14 cellular contexts compared by ENCODE assay signal in the genomic region with DNA sequence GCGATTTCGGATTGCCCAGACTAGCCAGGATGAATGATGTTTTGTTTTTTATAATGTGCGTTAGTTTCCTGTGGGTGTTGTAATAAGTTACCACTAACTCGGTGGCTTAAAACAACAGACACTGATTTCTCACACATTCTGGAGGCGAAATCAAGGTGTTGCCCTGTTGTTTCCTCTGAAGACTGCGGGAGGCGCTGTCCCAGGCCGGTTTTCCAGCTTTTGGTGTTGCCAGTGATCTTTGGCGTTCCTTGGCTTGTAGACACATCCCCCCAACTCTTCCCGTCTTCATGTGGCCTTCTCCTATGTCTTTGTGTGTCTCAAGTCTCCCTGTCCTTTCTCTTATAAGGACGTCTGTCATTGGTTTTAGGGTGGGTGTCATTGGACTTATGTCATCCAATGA.
DNase-seq lines count a peak whose midpoint lies in the region; ATAC-seq and TF ChIP-seq lines count a peak whose summit lies in the region.
"Had no signal": no experiment of that assay in that cellular context is flagged by ENCODE, and none has a peak within 500 bp of the region (broad histone marks: within the 10 kb centered on the region; RNA-seq: fewer than 3 reads in every experiment).

No MANE protein-coding gene starts in this region.

- no peaks in the 10 kb centered on the region for H3K36me3 Mint-ChIP-seq in HFFc6 (ENCODE audit: low read depth)
- peaks cover 7% of the 10 kb centered on the region for H3K36me3 Mint-ChIP-seq in neural crest cell (ENCODE audit: low read depth)
- no peaks in the 10 kb centered on the region for H3K36me3 Mint-ChIP-seq in activated naive CD4-positive, alpha-beta T cell treated with anti-CD3 and anti-CD28 coated beads for 36 hours (ENCODE audit: low read depth)
- H3K36me3 Mint-ChIP-seq: activated CD8-positive, alpha-beta memory T cell treated with anti-CD3 and anti-CD28 coated beads, Interleukin-2, amount 10 ng/mL, durations not matched to agents 7 days and 5 days had no signal

- ATAC-seq in HG03521 (IDR thresholded peaks at IDR 0.05; ENCODE audit: unreplicated experiment) (no peak), left colon (no peak)
- ATAC-seq: activated CD8-positive, alpha-beta memory T cell treated with anti-CD3 and anti-CD28 coated beads, Interleukin-2, amount 10 ng/mL, durations not matched to agents 7 days and 5 days had no signal

- H3K27me3 ChIP-seq in DOHH2 (ENCODE audit: control insufficient read depth, low read length) = peaks cover 3% of the 10 kb centered on the region

- no peaks in the 10 kb centered on the region for H3K79me2 ChIP-seq in DOHH2 (ENCODE audit: control insufficient read depth, low read length)

- H3K9me3 Mint-ChIP-seq in HFFc6 = peaks cover 4% of the 10 kb centered on the region; the same call in 1 of the 2 replicates
- H3K9me3 Mint-ChIP-seq in neural crest cell = peaks cover 7% of the 10 kb centered on the region
- H3K9me3 Mint-ChIP-seq in activated naive CD4-positive, alpha-beta T cell treated with anti-CD3 and anti-CD28 coated beads for 36 hours = peaks cover 4% of the 10 kb centered on the region

- H3K4me3 ChIP-seq in DOHH2 (ENCODE audit: low read length) (no peak overlapping the region), astrocyte of the cerebellum (ENCODE audit: low read depth, low read length) (no peak overlapping the region)

- peaks cover 40% of the 10 kb centered on the region for H3K4me1 ChIP-seq in DOHH2 (ENCODE audit: control insufficient read depth, low read length)

- H3K9me3 ChIP-seq in DOHH2 (ENCODE audit: control insufficient read depth, insufficient read depth, low read length) = peaks cover 5% of the 10 kb centered on the region; the same call in 1 of the 2 replicates

- H3K4me1 Mint-ChIP-seq in HFFc6 (ENCODE audit: low read depth) (no peaks in the 10 kb centered on the region), neural crest cell (peaks cover 34% of the 10 kb centered on the region)
- H3K4me1 Mint-ChIP-seq in activated naive CD4-positive, alpha-beta T cell treated with anti-CD3 and anti-CD28 coated beads for 36 hours (ENCODE audit: low read depth) = no peaks in the 10 kb centered on the region
- H3K4me1 Mint-ChIP-seq: activated CD8-positive, alpha-beta memory T cell treated with anti-CD3 and anti-CD28 coated beads, Interleukin-2, amount 10 ng/mL, durations not matched to agents 7 days and 5 days had no signal

- no peak overlapping the region for H3K27ac Mint-ChIP-seq in HFFc6
- no peak overlapping the region for H3K27ac Mint-ChIP-seq in neural crest cell (ENCODE audit: unreplicated experiment)
- H3K27ac Mint-ChIP-seq in activated naive CD4-positive, alpha-beta T cell treated with anti-CD3 and anti-CD28 coated beads for 36 hours = no peak overlapping the region
- H3K27ac Mint-ChIP-seq: activated CD8-positive, alpha-beta memory T cell treated with anti-CD3 and anti-CD28 coated beads, Interleukin-2, amount 10 ng/mL, durations not matched to agents 7 days and 5 days had no signal

- in situ Hi-C loops in astrocyte of the cerebellum (cut with HindIII; ENCODE audit: low sequenced_read_pairs) = no loop called here

- H3F3A ChIP-seq in DOHH2 (ENCODE audit: control insufficient read depth, insufficient read depth) = peaks cover 7% of the 10 kb centered on the region

- TF ChIP-seq CTCF in DOHH2 (IDR thresholded peaks at IDR 0.05; ENCODE audit: low read depth, low read length, poor library complexity, severe bottlenecking) (peak; percentile 67), HFFc6 (IDR thresholded peaks at IDR 0.05) (0 out of 2 replicates have a peak, but pooled peaks have one; percentile 10), astrocyte of the cerebellum (IDR thresholded peaks at IDR 0.05; ENCODE audit: low read depth, low read length, missing control alignments) (peak; percentile 17), neural crest cell (conservative IDR thresholded peaks at IDR 0.05) (peak; percentile 38)

- H3K27ac ChIP-seq in DOHH2 (ENCODE audit: low read depth, low read length) = no peak overlapping the region

- no peak for DNase-seq in HFFc6
- no peak for DNase-seq in astrocyte of the cerebellum (ENCODE audit: low read depth)
- no peak for DNase-seq in neural crest cell (ENCODE audit: low read depth, low spot score)
- DNase-seq in activated naive CD4-positive, alpha-beta T cell treated with anti-CD3 and anti-CD28 coated beads for 36 hours = no peak
- no peak for DNase-seq in mesenteric fat pad (ENCODE audit: low spot score)
- DNase-seq in left colon = no peak
- DNase-seq: activated CD8-positive, alpha-beta memory T cell treated with anti-CD3 and anti-CD28 coated beads, Interleukin-2, amount 10 ng/mL, durations not matched to agents 7 days and 5 days; activated effector memory CD4-positive, alpha-beta T cell treated with Interleukin-2 at 50 U/mL for 16 hours; foreskin melanocyte; NCI-H146; SIG-M5; stimulated activated CD4-positive, alpha-beta T cell treated with anti-CD3 and anti-CD28 coated beads, Interleukin-2, amount 100 ng/mL, for 48 hours had no signal

- H3K9me2 ChIP-seq in DOHH2 (replicated peaks; ENCODE audit: control insufficient read depth, low read length) = no peaks in the 10 kb centered on the region

- intact Hi-C loops in activated naive CD4-positive, alpha-beta T cell treated with anti-CD3 and anti-CD28 coated beads for 36 hours (cut with micrococcal nuclease) = no loop called here
- intact Hi-C loops in left colon (cut with DNase I, micrococcal nuclease) = no loop called here

- peaks cover 3% of the 10 kb centered on the region; the same call in 1 of the 2 replicates for H3K27me3 Mint-ChIP-seq in HFFc6 (ENCODE audit: insufficient read depth)
- no peaks in the 10 kb centered on the region for H3K27me3 Mint-ChIP-seq in neural crest cell (ENCODE audit: low read depth)
- peaks cover 19% of the 10 kb centered on the region for H3K27me3 Mint-ChIP-seq in activated naive CD4-positive, alpha-beta T cell treated with anti-CD3 and anti-CD28 coated beads for 36 hours (ENCODE audit: low read depth)

- H4K20me1 ChIP-seq in DOHH2 (ENCODE audit: control insufficient read depth, insufficient read depth, low read depth, low read length) = no peaks in the 10 kb centered on the region

- CTCF ChIA-PET in activated naive CD4-positive, alpha-beta T cell treated with anti-CD3 and anti-CD28 coated beads for 36 hours (lab: Charles Lee) = interaction anchor here (0.6 kb wide), 2 partner anchors 11 to 64 kb away, joined by 3 to 4 read pairs; no protein-coding TSS in a partner anchor

- no peaks in the 10 kb centered on the region for H3K36me3 ChIP-seq in DOHH2 (ENCODE audit: control insufficient read depth, low read length)

- no peak overlapping the region for H3K4me2 ChIP-seq in DOHH2 (ENCODE audit: low read length)

- no peak overlapping the region for H3K4me3 Mint-ChIP-seq in HFFc6
- H3K4me3 Mint-ChIP-seq in neural crest cell = no peak overlapping the region
- H3K4me3 Mint-ChIP-seq in activated naive CD4-positive, alpha-beta T cell treated with anti-CD3 and anti-CD28 coated beads for 36 hours = no peak overlapping the region
- H3K4me3 Mint-ChIP-seq: activated CD8-positive, alpha-beta memory T cell treated with anti-CD3 and anti-CD28 coated beads, Interleukin-2, amount 10 ng/mL, durations not matched to agents 7 days and 5 days had no signal

Comparison
In these comparisons a context has a peak if more than half of its experiments do, and no peak if none do; other contexts are left out.
1. CTCF ChIP-seq: peak in every context shown above with its lines; median percentile 67 in DOHH2; 38 in neural crest cell; 17 in astrocyte of the cerebellum; 10 in HFFc6.